Comparison of ENCODE assay signal across 8 cellular contexts in genomic region chr4:133160853-133161252, GRCh38. TPM values are rescaled to one million over a fixed set of nuclear protein-coding genes. Genes with fewer than 3 reads are reported as not detected.
"Had no signal": no experiment of that assay in that cellular context is flagged by ENCODE, and none has a peak within 500 bp of the region (broad histone marks: within the 10 kb centered on the region; RNA-seq: fewer than 3 reads in every experiment).

No MANE protein-coding gene starts in this region.

- DNase-seq: GM23248, GOT3, H7, IMR-90, KG1 had no signal

- H3K9ac ChIP-seq: GM23248 had no signal

- H3K36me3 ChIP-seq: HAP-1 had no signal

- H2AFZ ChIP-seq: GM23248 had no signal

- H3K4me3 ChIP-seq: GM23248, HAP-1, K562 had no signal

- H3K27ac ChIP-seq: GM23248 had no signal

- H3K9me3 ChIP-seq: HAP-1 had no signal

- H3K4me1 ChIP-seq: HAP-1 had no signal

RNA-seq across cellular contexts. Expression of gene PCDH10, which starts 11.8 kb away (rescaled TPM):
- total RNA-seq: HT-29 had no signal
